In the genomic region with DNA sequence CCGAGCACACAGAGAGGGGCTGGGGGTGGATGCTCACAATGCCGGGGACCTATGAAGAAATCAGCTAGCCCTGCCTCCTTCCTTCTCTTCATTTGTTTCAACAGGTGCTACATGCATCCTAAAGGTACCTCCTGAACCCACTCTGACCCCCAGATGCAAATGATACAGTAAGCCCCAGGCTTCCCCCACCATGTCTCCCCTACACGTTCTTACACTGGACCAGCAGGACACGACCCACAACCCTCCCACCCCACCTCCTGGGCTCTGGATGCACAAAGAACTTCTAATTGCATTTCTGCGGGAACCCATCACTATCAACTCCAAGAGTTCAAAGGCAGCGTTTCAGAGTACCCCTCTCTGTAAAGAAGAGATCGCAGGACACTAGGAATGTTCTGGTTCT, we compare ENCODE assay signal across 8 cellular contexts. TPM values are rescaled to one million over a fixed set of nuclear protein-coding genes. Genes with fewer than 3 reads are reported as not detected.
DNase-seq lines count a peak whose midpoint lies in the region; ATAC-seq and TF ChIP-seq lines count a peak whose summit lies in the region.

No MANE protein-coding gene starts in this region.

- CTCF ChIA-PET in CD4-positive, alpha-beta T cell (lab: Charles Lee): interaction anchor here (0.9 to 1.3 kb wide), 3 partner anchors 17 to 234 kb away, joined by 3 read pairs; no protein-coding TSS in a partner anchor

- no peak for TF ChIP-seq POLR2A in ovary (IDR thresholded peaks at IDR 0.05)
- no peak for TF ChIP-seq POLR2A in body of pancreas (IDR thresholded peaks at IDR 0.05)

- no peaks in the 10 kb centered on the region for H3K27me3 Mint-ChIP-seq in CD4-positive, alpha-beta T cell
- peaks cover 18% of the 10 kb centered on the region for H3K27me3 Mint-ChIP-seq in endodermal cell (ENCODE audit: insufficient read depth)

- H3K27ac Mint-ChIP-seq in CD4-positive, alpha-beta T cell: peak overlapping the region; percentile 85
- H3K27ac Mint-ChIP-seq in endodermal cell: no peak overlapping the region

- no peak for DNase-seq in CD4-positive, alpha-beta T cell
- DNase-seq in MG63 (no peak), endodermal cell (no peak), ovary (no peak), body of pancreas (no peak), Ammon's horn (ENCODE audit: low spot score) (no peak)

- H3K4me3 Mint-ChIP-seq in CD4-positive, alpha-beta T cell: peak overlapping the region; percentile 98
- peak overlapping the region; percentile 75 for H3K4me3 Mint-ChIP-seq in endodermal cell

- WGBS in endodermal cell (ENCODE audit: insufficient coverage in 1 of 2, insufficient read length in 1 of 2), 2 experiments: 49 to 58% methylated on average over 3 to 7 of the region's 7 CpGs
- WGBS in ovary, 3 donors: 49 to 56% (median 56%) methylated on average over 7 of the region's 7 CpGs
- WGBS in body of pancreas, 2 donors: 67 to 75% methylated on average over 7 of the region's 7 CpGs

- H3K4me1 ChIP-seq in endodermal cell (ENCODE audit: control insufficient read depth, insufficient read depth, low read length) (peaks cover 5% of the 10 kb centered on the region), ovary (ENCODE audit: insufficient read depth) (no peaks in the 10 kb centered on the region), body of pancreas (peaks cover 33% of the 10 kb centered on the region)

- H3K27me3 ChIP-seq in CD4-positive, alpha-beta T cell (ENCODE audit: control insufficient read depth, insufficient read depth, low read length): no peaks in the 10 kb centered on the region
- H3K27me3 ChIP-seq in MG63: no peaks in the 10 kb centered on the region; the same call in 1 of the 2 replicates
- peaks cover 19% of the 10 kb centered on the region for H3K27me3 ChIP-seq in endodermal cell (ENCODE audit: control insufficient read depth, insufficient read depth, low read length, poor library complexity, severe bottlenecking)
- no peaks in the 10 kb centered on the region for H3K27me3 ChIP-seq in ovary
- no peaks in the 10 kb centered on the region for H3K27me3 ChIP-seq in body of pancreas

- intact Hi-C loops in CD4-positive, alpha-beta T cell (cut with DNase I, micrococcal nuclease): loop anchor here in 1 of 2 experiments (2.0 to 5.0 kb wide), 5 partner anchors 76 to 274 kb away; no protein-coding TSS in a partner anchor
- intact Hi-C loops in ovary (cut with DNase I): loop anchor here in 2 of 4 donors (5.0 to 10.0 kb wide), 5 partner anchors 124 to 254 kb away; no protein-coding TSS in a partner anchor
- intact Hi-C loops in body of pancreas (cut with DNase I): loop anchor here (5.0 to 10.0 kb wide), 3 partner anchors 54 to 271 kb away; no protein-coding TSS in a partner anchor

- H3K27ac ChIP-seq in CD4-positive, alpha-beta T cell (ENCODE audit: low read depth, low read length): no peak overlapping the region
- H3K27ac ChIP-seq in endodermal cell (ENCODE audit: low read depth, low read length) (no peak overlapping the region), ovary (no peak overlapping the region), body of pancreas (no peak overlapping the region)

- H3K4me3 ChIP-seq in MG63: peak overlapping the region; percentile 63
- peak overlapping the region; percentile 83 for H3K4me3 ChIP-seq in endodermal cell (ENCODE audit: low read length)
- H3K4me3 ChIP-seq in ovary: peak overlapping the region; percentile 70
- H3K4me3 ChIP-seq in body of pancreas: no peak overlapping the region

- H3K36me3 Mint-ChIP-seq in CD4-positive, alpha-beta T cell (ENCODE audit: low read depth): peaks cover 23% of the 10 kb centered on the region
- peaks cover 6% of the 10 kb centered on the region for H3K36me3 Mint-ChIP-seq in endodermal cell (ENCODE audit: low read depth)

- no peak for TF ChIP-seq EP300 in ovary (IDR thresholded peaks at IDR 0.05)

- no peak for ATAC-seq in CD4-positive, alpha-beta T cell (ENCODE audit: poor library complexity)
- ATAC-seq in body of pancreas: no peak
- ATAC-seq in HG02840 (IDR thresholded peaks at IDR 0.05; ENCODE audit: low FRiP score, unreplicated experiment): no peak
- no peak for ATAC-seq in GM21528 (IDR thresholded peaks at IDR 0.05; ENCODE audit: low FRiP score, unreplicated experiment)

- peaks cover 55% of the 10 kb centered on the region for H3K4me1 Mint-ChIP-seq in CD4-positive, alpha-beta T cell (ENCODE audit: low read depth)
- H3K4me1 Mint-ChIP-seq in endodermal cell: peaks cover 29% of the 10 kb centered on the region

- no peaks in the 10 kb centered on the region for H3K9me3 Mint-ChIP-seq in CD4-positive, alpha-beta T cell
- H3K9me3 Mint-ChIP-seq in endodermal cell: no peaks in the 10 kb centered on the region

- no peak for TF ChIP-seq CTCF in CD4-positive, alpha-beta T cell (IDR thresholded peaks at IDR 0.05)
- no peak for TF ChIP-seq CTCF in endodermal cell (conservative IDR thresholded peaks at IDR 0.05)
- TF ChIP-seq CTCF in ovary (IDR thresholded peaks at IDR 0.05): no peak
- no peak for TF ChIP-seq CTCF in body of pancreas (IDR thresholded peaks at IDR 0.05)

- peaks cover 21% of the 10 kb centered on the region for H3K36me3 ChIP-seq in MG63
- no peaks in the 10 kb centered on the region for H3K36me3 ChIP-seq in endodermal cell (ENCODE audit: control insufficient read depth, insufficient read depth, low read length)
- H3K36me3 ChIP-seq in ovary: no peaks in the 10 kb centered on the region
- no peaks in the 10 kb centered on the region for H3K36me3 ChIP-seq in body of pancreas (replicated peaks in 1 of 2; ENCODE audit: insufficient read depth in 1 of 2, low read depth in 2 of 2)

- no peak overlapping the region for H3K9ac ChIP-seq in endodermal cell (ENCODE audit: extremely low read depth, low read length, poor library complexity, severe bottlenecking)

- POLR2A ChIA-PET in CD4-positive, alpha-beta T cell (lab: Charles Lee): interaction anchor here (0.6 to 3.5 kb wide), 6 partner anchors 52 to 180 kb away, joined by 3 to 19 read pairs (median 10); no protein-coding TSS in a partner anchor

- no peaks in the 10 kb centered on the region for H3K9me3 ChIP-seq in CD4-positive, alpha-beta T cell (ENCODE audit: control insufficient read depth, low read length)
- H3K9me3 ChIP-seq in MG63 (no peaks in the 10 kb centered on the region), endodermal cell (ENCODE audit: control insufficient read depth, low read length) (peaks cover 3% of the 10 kb centered on the region), ovary (no peaks in the 10 kb centered on the region), body of pancreas (no peaks in the 10 kb centered on the region)

RNA-seq across cellular contexts. Expression of a gene that starts 2.1 kb away (rescaled TPM):
- 10 to 100 TPM; 26.0 to 27.1 TPM for total RNA-seq in CD4-positive, alpha-beta T cell
- 6.6 and 7.3 TPM in 2 replicates for total RNA-seq in MG63 (2014; rRNA removed; shearing (Covaris generic); ENCODE audit: low replicate concordance)
- total RNA-seq in endodermal cell (10 to 100 TPM; 26.8 to 28.5 TPM), ovary (10 to 100 TPM in 5 of 7 donors, 1 to 10 TPM in 2; 3.2 to 38.0 (median 17.3) TPM), body of pancreas (10 to 100 TPM in 1 of 2 donors, 1 to 10 TPM in 1; 6.0 to 15.2 TPM)
- 11.9 TPM for polyA plus RNA-seq in endodermal cell (2013, experiment 1 of 2)
- polyA plus RNA-seq in endodermal cell (2013, experiment 2 of 2): 13.2 TPM
- polyA plus RNA-seq in ovary: 10 to 100 TPM in 1 of 2 donors, 1 to 10 TPM in 1; 4.0 to 21.4 TPM

Comparison
In these comparisons a context has a peak if more than half of its experiments do, and no peak if none do; other contexts are left out.
1. H3K4me3 ChIP-seq: peak in MG63 (single experiment), endodermal cell (single experiment) and ovary (single experiment); none in body of pancreas (0 of 2).